8 cellular contexts compared by ENCODE assay signal in genomic region chr2:73176881-73177644, GRCh38. TPM values are rescaled to one million over a fixed set of nuclear protein-coding genes. Genes with fewer than 3 reads are reported as not detected.
DNase-seq lines count a peak whose midpoint lies in the region; ATAC-seq, FAIRE-seq and TF ChIP-seq lines count a peak whose summit lies in the region.

No MANE protein-coding gene starts in this region.

- H3K9me3 ChIP-seq in Caco-2 (no peaks in the 10 kb centered on the region), endothelial cell of umbilical vein (replicated peaks; ENCODE audit: control insufficient read depth, insufficient read depth, low read length) (no peaks in the 10 kb centered on the region)

- no peaks in the 10 kb centered on the region for H3K9me3 Mint-ChIP-seq in Caco-2 (ENCODE audit: unreplicated experiment)

- POLR2A ChIA-PET in Caco-2 (lab: Charles Lee) (interaction anchor here (0.6 to 1.4 kb wide), 3 partner anchors 15 to 60 kb away, joined by 4 to 16 read pairs (median 10); no protein-coding TSS in a partner anchor), endothelial cell of umbilical vein (lab: Charles Lee) (interaction anchor here (0.6 to 1.3 kb wide), 4 partner anchors 158 to 294 kb away, joined by 3 to 6 read pairs (median 4); no protein-coding TSS in a partner anchor)

- peaks cover 12% of the 10 kb centered on the region for H3K36me3 Mint-ChIP-seq in Caco-2 (ENCODE audit: insufficient read depth, unreplicated experiment)

- peak overlapping the region; percentile 87 for H3K27ac Mint-ChIP-seq in Caco-2 (ENCODE audit: unreplicated experiment)

- H3K79me2 ChIP-seq in endothelial cell of umbilical vein (ENCODE audit: control insufficient read depth, insufficient read depth, low read length) = no peaks in the 10 kb centered on the region

- peaks cover 28% of the 10 kb centered on the region for H3K4me1 ChIP-seq in Caco-2
- peaks cover 32% of the 10 kb centered on the region for H3K4me1 ChIP-seq in endothelial cell of umbilical vein (ENCODE audit: control insufficient read depth, extremely low read depth, insufficient read depth, low read length)

- H2AFZ ChIP-seq in endothelial cell of umbilical vein (ENCODE audit: low read depth, low read length) = peak overlapping the region; percentile 80

- ATAC-seq in GM21367 (IDR thresholded peaks at IDR 0.05; ENCODE audit: unreplicated experiment) = peak; percentile 85

- H3K4me3 ChIP-seq in Caco-2 (ENCODE audit: low read depth, low read length) = peak overlapping the region; percentile 76
- H3K4me3 ChIP-seq in endothelial cell of umbilical vein (replicated peaks in 1 of 3; ENCODE audit: insufficient read depth in 1 of 3, low read depth in 1 of 3, low read length in 3 of 3) = peak overlapping the region; percentile 13 to 42 (median 18)

- H3K4me3 Mint-ChIP-seq in Caco-2 (ENCODE audit: unreplicated experiment) = peak overlapping the region; percentile 94

- no peak for TF ChIP-seq POLR2A in endothelial cell of umbilical vein (IDR thresholded peaks at IDR 0.05; ENCODE audit: low read depth, low read length)

- BruUV-seq in Caco-2 (replicated peaks; lab: Mats Ljungman, UMichigan) (no TSS peak), endothelial cell of umbilical vein (replicated peaks; lab: Mats Ljungman, UMichigan) (no TSS peak)

- peaks cover 10% of the 10 kb centered on the region for H3K4me1 Mint-ChIP-seq in Caco-2 (ENCODE audit: low read depth, unreplicated experiment)

- FAIRE-seq in endothelial cell of umbilical vein (lab: Jason Lieb, UNC) = peak; percentile 92

- TF ChIP-seq CTCF in Caco-2 (IDR thresholded peaks at IDR 0.05; ENCODE audit: insufficient read depth in 1 of 2, low read depth in 1 of 2, low read length in 1 of 2, severe bottlenecking in 1 of 2, unreplicated experiment in 1 of 2) (peak; percentile 99), endothelial cell of umbilical vein (IDR thresholded peaks at IDR 0.05; ENCODE audit: extremely low read depth in 1 of 2, insufficient read depth in 1 of 2, low read depth in 1 of 2, low read length in 2 of 2) (peak; percentile 98 to 99)

- CTCF ChIA-PET in Caco-2 (lab: Charles Lee) (interaction anchor here (0.5 to 4.0 kb wide), 42 partner anchors 9 to 1386 kb away, joined by 3 to 105 read pairs (median 4); partner anchors contain the start of genes CCT7, EMX1, NOTO and PRADC1), endothelial cell of umbilical vein (lab: Charles Lee) (interaction anchor here (0.6 to 4.2 kb wide), 70 partner anchors 9 to 431 kb away, joined by 3 to 261 read pairs (median 4); partner anchors contain the start of genes EMX1, NOTO, PRADC1 and RAB11FIP5)

- peak overlapping the region; percentile 66 for H3K9ac ChIP-seq in endothelial cell of umbilical vein (replicated peaks; ENCODE audit: extremely low read depth, insufficient read depth, low read length)

- H3K27me3 ChIP-seq in Caco-2 (replicated peaks; ENCODE audit: control insufficient read depth, insufficient read depth, low read length) (no peaks in the 10 kb centered on the region), endothelial cell of umbilical vein (ENCODE audit: control insufficient read depth in 2 of 2, insufficient read depth in 2 of 2, low read length in 2 of 2) (peaks cover 7 to 14% of the 10 kb centered on the region in 2 experiments)

- no peaks in the 10 kb centered on the region for H3K36me3 ChIP-seq in Caco-2 (ENCODE audit: control insufficient read depth, insufficient read depth, low read length)
- H3K36me3 ChIP-seq in endothelial cell of umbilical vein (ENCODE audit: control insufficient read depth in 2 of 2, extremely low read depth in 1 of 2, insufficient read depth in 2 of 2, low read length in 2 of 2) = no peaks in the 10 kb centered on the region

- dilution Hi-C loops in endothelial cell of umbilical vein (cut with MboI; ENCODE audit: extremely low pct_ligation_motif_present, low sequenced_read_pairs) = no loop called here

- H3K27ac ChIP-seq in endothelial cell of umbilical vein (ENCODE audit: insufficient read depth, low read depth, low read length) = peak overlapping the region; percentile 11

- intact Hi-C loops in Caco-2 (cut with micrococcal nuclease; ENCODE audit: unreplicated experiment) (loop anchor here (1.0 to 5.0 kb wide), 6 partner anchors 14 to 284 kb away; partner anchors contain the start of gene SFXN5), endothelial cell of umbilical vein (cut with micrococcal nuclease) (loop anchor here (1.0 to 5.0 kb wide), 7 partner anchors 14 to 400 kb away; partner anchors contain the start of genes CCT7 and SMYD5)

- no peaks in the 10 kb centered on the region for H4K20me1 ChIP-seq in endothelial cell of umbilical vein (replicated peaks; ENCODE audit: control insufficient read depth, extremely low read depth, insufficient read depth, low read length)

- no peaks in the 10 kb centered on the region for H3K9me1 ChIP-seq in endothelial cell of umbilical vein (replicated peaks; ENCODE audit: control insufficient read depth, extremely low read depth, insufficient read depth, low read length)

- DNase-seq in Caco-2 (peak; percentile 90 to 96), HT-29 (ENCODE audit: low spot score) (peak; percentile 88), NOMO-1 treated with DMSO at 0.1 percent for 48 hours (lab: John Stamatoyannopoulos, UW; ENCODE audit: unreplicated experiment) (peak; percentile 68), endothelial cell of umbilical vein (ENCODE audit: low read depth, low spot score) (peak; percentile 87), middle frontal gyrus (ENCODE audit: extremely low spot score, low spot score) (peak; percentile 63)
- peak; percentile 77 for DNase-seq in activated CD8-positive, alpha-beta memory T cell treated with anti-CD3 and anti-CD28 coated beads, Interleukin-2, amount 50 U/mL, for 24 hours (ENCODE audit: extremely low read depth)
- peak; percentile 76 to 81 for DNase-seq in stimulated activated CD8-positive, alpha-beta memory T cell treated with anti-CD3 and anti-CD28 coated beads, Interleukin-15, amount 100 ng/mL, for 48 hours (ENCODE audit: low read depth in 2 of 2)

- peak overlapping the region; percentile 60 for H3K4me2 ChIP-seq in endothelial cell of umbilical vein (ENCODE audit: insufficient read depth, low read length)

- H3K27me3 Mint-ChIP-seq in Caco-2 (ENCODE audit: insufficient read depth, unreplicated experiment) = peaks cover 6% of the 10 kb centered on the region

TF ChIP-seq in endothelial cell of umbilical vein, 7 proteins besides CTCF, POLR2A, EP300 and RAD21:
- TF ChIP-seq, protein P1, sequence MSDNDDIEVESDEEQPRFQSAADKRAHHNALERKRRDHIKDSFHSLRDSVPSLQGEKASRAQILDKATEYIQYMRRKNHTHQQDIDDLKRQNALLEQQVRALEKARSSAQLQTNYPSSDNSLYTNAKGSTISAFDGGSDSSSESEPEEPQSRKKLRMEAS (IDR thresholded peaks at IDR 0.05; ENCODE audit: insufficient read depth, insufficient read length) = peak; percentile 40
- TF ChIP-seq GATA2 (IDR thresholded peaks at IDR 0.05; ENCODE audit: insufficient read depth, insufficient read length, low read depth, low read length) = no peak
TF ChIP-seq in endothelial cell of umbilical vein: peak in this region for 1.

RNA-seq across cellular contexts. Expression of gene NOTO, which starts 25.3 kb away (rescaled TPM):
- 0.12 TPM in 1 of 2 replicates, not detected in the other for total RNA-seq in Caco-2 (2022)
- not detected in 2 replicates for total RNA-seq in HT-29 (2014; rRNA removed; shearing (Covaris generic))
- total RNA-seq in endothelial cell of umbilical vein = not detected in 2 replicates
- not detected in 2 replicates for polyA plus RNA-seq in endothelial cell of umbilical vein
- polyA plus RNA-seq in endothelial cell of umbilical vein (2011; cell fraction: cytosol; rRNA removed) = not detected in 2 replicates
- polyA plus RNA-seq in endothelial cell of umbilical vein (2011; cell fraction: nucleus; rRNA removed) = not detected in 2 replicates
- polyA plus RNA-seq in endothelial cell of umbilical vein (2012) = not detected in 2 replicates
- not detected in 2 replicates for polyA minus RNA-seq in endothelial cell of umbilical vein
- not detected for polyA minus RNA-seq in endothelial cell of umbilical vein (2011; cell fraction: cytosol; rRNA and poly(A)+ RNA removed)
- not detected in 2 replicates for polyA minus RNA-seq in endothelial cell of umbilical vein (2011; cell fraction: nucleus; rRNA and poly(A)+ RNA removed)

RNA-seq across cellular contexts. Expression of gene SMYD5, which starts 37.0 kb away (rescaled TPM):
- total RNA-seq in Caco-2 (2022) = 53.1 and 65.8 TPM in 2 replicates
- 40.3 and 45.9 TPM in 2 replicates for total RNA-seq in HT-29 (2014; rRNA removed; shearing (Covaris generic))
- total RNA-seq in endothelial cell of umbilical vein = 23.4 and 31.7 TPM in 2 replicates
- 16.2 and 19.9 TPM in 2 replicates for polyA plus RNA-seq in endothelial cell of umbilical vein
- 18.9 and 20.7 TPM in 2 replicates for polyA plus RNA-seq in endothelial cell of umbilical vein (2011; cell fraction: cytosol; rRNA removed)
- polyA plus RNA-seq in endothelial cell of umbilical vein (2011; cell fraction: nucleus; rRNA removed) = 42.3 and 47.6 TPM in 2 replicates
- 20.3 and 23.2 TPM in 2 replicates for polyA plus RNA-seq in endothelial cell of umbilical vein (2012)
- 25.7 and 36.9 TPM in 2 replicates for polyA minus RNA-seq in endothelial cell of umbilical vein
- 11.6 TPM for polyA minus RNA-seq in endothelial cell of umbilical vein (2011; cell fraction: cytosol; rRNA and poly(A)+ RNA removed)
- polyA minus RNA-seq in endothelial cell of umbilical vein (2011; cell fraction: nucleus; rRNA and poly(A)+ RNA removed) = 19.8 and 21.2 TPM in 2 replicates

RNA-seq across cellular contexts. Expression of gene PRADC1, which starts 56.0 kb away (rescaled TPM):
- total RNA-seq in Caco-2 (2022) (24.1 and 25.4 TPM in 2 replicates), endothelial cell of umbilical vein (19.6 and 21.8 TPM in 2 replicates)
- 24.1 and 29.7 TPM in 2 replicates for total RNA-seq in HT-29 (2014; rRNA removed; shearing (Covaris generic))
- 32.7 and 42.6 TPM in 2 replicates for polyA plus RNA-seq in endothelial cell of umbilical vein
- 24.5 and 24.6 TPM in 2 replicates for polyA plus RNA-seq in endothelial cell of umbilical vein (2011; cell fraction: cytosol; rRNA removed)
- 9.0 and 9.3 TPM in 2 replicates for polyA plus RNA-seq in endothelial cell of umbilical vein (2011; cell fraction: nucleus; rRNA removed)
- 21.0 and 22.8 TPM in 2 replicates for polyA plus RNA-seq in endothelial cell of umbilical vein (2012)
- polyA minus RNA-seq in endothelial cell of umbilical vein = 13.7 and 17.4 TPM in 2 replicates
- 14.7 TPM for polyA minus RNA-seq in endothelial cell of umbilical vein (2011; cell fraction: cytosol; rRNA and poly(A)+ RNA removed)
- polyA minus RNA-seq in endothelial cell of umbilical vein (2011; cell fraction: nucleus; rRNA and poly(A)+ RNA removed) = 4.0 and 5.1 TPM in 2 replicates

RNA-seq across cellular contexts. Expression of gene CCT7, which starts 57.0 kb away (rescaled TPM):
- total RNA-seq in Caco-2 (2022) (450 and 505 TPM in 2 replicates), endothelial cell of umbilical vein (362 and 389 TPM in 2 replicates)
- 502 and 515 TPM in 2 replicates for total RNA-seq in HT-29 (2014; rRNA removed; shearing (Covaris generic))
- 317 and 343 TPM in 2 replicates for polyA plus RNA-seq in endothelial cell of umbilical vein
- 304 and 311 TPM in 2 replicates for polyA plus RNA-seq in endothelial cell of umbilical vein (2011; cell fraction: cytosol; rRNA removed)
- 134 and 184 TPM in 2 replicates for polyA plus RNA-seq in endothelial cell of umbilical vein (2011; cell fraction: nucleus; rRNA removed)
- 406 and 507 TPM in 2 replicates for polyA plus RNA-seq in endothelial cell of umbilical vein (2012)
- polyA minus RNA-seq in endothelial cell of umbilical vein = 347 and 391 TPM in 2 replicates
- polyA minus RNA-seq in endothelial cell of umbilical vein (2011; cell fraction: cytosol; rRNA and poly(A)+ RNA removed) = 259 TPM
- 59.8 and 83.0 TPM in 2 replicates for polyA minus RNA-seq in endothelial cell of umbilical vein (2011; cell fraction: nucleus; rRNA and poly(A)+ RNA removed)

Comparison
In these comparisons a context has a peak if more than half of its experiments do, and no peak if none do; other contexts are left out.
1. Peak in every context shown above with its lines: DNase-seq, ATAC-seq, H3K4me3 ChIP-seq and H3K27ac ChIP-seq.